In the genomic region with DNA sequence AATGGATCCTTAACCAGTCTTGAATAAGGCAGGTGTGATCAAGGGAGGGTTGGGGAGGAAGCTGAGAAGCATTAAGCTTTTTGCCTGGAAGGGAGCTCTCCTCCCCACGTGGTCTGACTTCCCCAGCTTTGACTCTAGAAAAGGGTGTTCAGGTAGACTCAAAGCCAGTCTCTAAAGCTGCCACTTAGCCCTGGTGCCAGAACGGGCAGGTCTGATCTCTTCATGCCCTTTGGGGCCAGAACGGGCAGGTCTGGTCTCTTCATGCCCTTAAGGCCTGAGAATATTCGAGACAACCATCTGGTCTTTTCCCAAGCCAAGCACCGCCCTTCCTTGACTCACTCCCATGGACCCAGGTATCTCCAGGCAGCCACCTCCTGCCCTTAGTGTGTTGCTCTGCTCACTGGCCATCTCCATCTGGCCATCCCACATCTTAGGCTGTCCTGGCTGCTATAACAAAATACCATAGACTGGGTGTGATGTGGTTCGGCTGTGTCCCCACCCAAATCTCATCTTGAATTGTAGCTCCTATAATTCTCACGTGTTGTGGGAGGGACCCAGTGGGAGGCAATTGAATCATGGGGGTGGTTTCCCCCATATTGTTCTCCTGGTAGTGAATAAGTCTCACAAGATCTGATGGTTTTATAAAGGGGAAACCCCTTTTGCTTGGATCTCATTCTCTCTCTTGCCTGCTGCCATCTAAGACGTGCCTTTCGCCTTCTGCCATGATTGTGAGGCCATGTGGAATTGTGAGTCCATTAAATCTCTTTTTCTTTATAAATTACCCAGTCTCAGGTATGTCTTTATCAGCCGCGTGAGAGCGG, we compare ENCODE assay signal across 14 cellular contexts. TPM values are rescaled to one million over a fixed set of nuclear protein-coding genes. Genes with fewer than 3 reads are reported as not detected.
A peak's percentile ranks its signal among the peaks of the same experiment; 100 is the strongest.
DNase-seq lines count a peak whose midpoint lies in the region; ATAC-seq and TF ChIP-seq lines count a peak whose summit lies in the region.
"Had no signal": no experiment of that assay in that cellular context is flagged by ENCODE, and none has a peak within 500 bp of the region (broad histone marks: within the 10 kb centered on the region; RNA-seq: fewer than 3 reads in every experiment).

No MANE protein-coding gene starts in this region.

- DNase-seq in CD8-positive, alpha-beta T cell: no peak
- DNase-seq in H9 (no peak), mesothelial cell of epicardium (ENCODE audit: low spot score in 2 of 2, unreplicated experiment in 2 of 2) (no peak), GDM1 (lab: John Stamatoyannopoulos, UW) (no peak), NCI-H82 (lab: John Stamatoyannopoulos, UW) (no peak)
- DNase-seq: left lung; NCI-H2081 treated with DMSO at 0.1 percent for 48 hours; NK-92 treated with Interleukin-12 subunit alpha and Interleukin-12 subunit beta, amount 100 ng/mL, for 24 hours; small intestine had no signal

- no peak overlapping the region for H3K18ac ChIP-seq in H9 (ENCODE audit: insufficient read length, low read depth, low read length)

- H3T11ph ChIP-seq in H9 (ENCODE audit: low read length): no peak overlapping the region

- CTCF ChIA-PET in CD8-positive, alpha-beta T cell (lab: Charles Lee): no interaction called here

- WGBS in H9 (ENCODE audit: extremely low coverage, insufficient read length, low lambda C conversion rate): no CpG with 5 or more reads among the region's 12 CpGs

- H2BK12ac ChIP-seq in H9 (ENCODE audit: insufficient read length, low read depth, low read length): no peak overlapping the region

- no peaks in the 10 kb centered on the region for H3K9me3 Mint-ChIP-seq in CD8-positive, alpha-beta T cell
- H3K9me3 Mint-ChIP-seq in H9 (peaks cover 0 to 4% of the 10 kb centered on the region in 2 experiments; a peak in 1 of 5 replicates), brain (peaks cover 2 to 12% (median 7%) of the 10 kb centered on the region in 5 experiments), mesothelial cell of epicardium (no peaks in the 10 kb centered on the region)

- no peaks in the 10 kb centered on the region for H3K79me2 ChIP-seq in H9 (ENCODE audit: insufficient read depth, low read length)

- H3K4me1 ChIP-seq in CD8-positive, alpha-beta T cell (ENCODE audit: insufficient read depth, low read length): peaks cover 12% of the 10 kb centered on the region
- H3K4me1 ChIP-seq in H9 (ENCODE audit: insufficient read depth, low read length): no peaks in the 10 kb centered on the region

- H3K27ac Mint-ChIP-seq in CD8-positive, alpha-beta T cell: no peak overlapping the region
- H3K27ac Mint-ChIP-seq in H9: no peak overlapping the region; a peak in 1 of 7 replicates
- peak overlapping the region in 1 of 5 experiments; percentile 8 for H3K27ac Mint-ChIP-seq in brain
- no peak overlapping the region for H3K27ac Mint-ChIP-seq in mesothelial cell of epicardium

- H3K79me1 ChIP-seq in H9 (ENCODE audit: insufficient read depth, low read depth, low read length, poor library complexity, severe bottlenecking): no peaks in the 10 kb centered on the region

- no peak overlapping the region for H3K56ac ChIP-seq in H9 (ENCODE audit: insufficient read length, low read depth, low read length)

- H2AFZ ChIP-seq in H9 (ENCODE audit: low read length): no peak overlapping the region

- H4K91ac ChIP-seq in H9 (ENCODE audit: insufficient read length, low read depth, low read length): no peak overlapping the region

- no peak overlapping the region for H3K4me3 ChIP-seq in CD8-positive, alpha-beta T cell (ENCODE audit: low read depth, low read length)
- H3K4me3 ChIP-seq: left lung had no signal

- no peak overlapping the region for H4K5ac ChIP-seq in H9 (ENCODE audit: insufficient read length, low read depth, low read length)

- peaks cover 54% of the 10 kb centered on the region for H3K27me3 Mint-ChIP-seq in CD8-positive, alpha-beta T cell (ENCODE audit: low read depth)
- H3K27me3 Mint-ChIP-seq in H9 (ENCODE audit: low read depth) (peaks cover 84% of the 10 kb centered on the region), brain (peaks cover 70% of the 10 kb centered on the region), mesothelial cell of epicardium (ENCODE audit: low read depth) (peaks cover 72% of the 10 kb centered on the region)

- no peaks in the 10 kb centered on the region for H3K36me3 Mint-ChIP-seq in CD8-positive, alpha-beta T cell
- H3K36me3 Mint-ChIP-seq in H9 (ENCODE audit: insufficient read depth in 1 of 3, low read depth in 3 of 3): no peaks in the 10 kb centered on the region
- no peaks in the 10 kb centered on the region for H3K36me3 Mint-ChIP-seq in brain
- H3K36me3 Mint-ChIP-seq in mesothelial cell of epicardium: no peaks in the 10 kb centered on the region

- peak overlapping the region; percentile 76 for H3K4me3 Mint-ChIP-seq in CD8-positive, alpha-beta T cell
- peak overlapping the region; percentile 55 to 80 for H3K4me3 Mint-ChIP-seq in H9
- H3K4me3 Mint-ChIP-seq in brain: peak overlapping the region; percentile 78 to 84 (median 82)
- peak overlapping the region; percentile 63 for H3K4me3 Mint-ChIP-seq in mesothelial cell of epicardium

- peaks cover 12% of the 10 kb centered on the region for H3K23me2 ChIP-seq in H9 (ENCODE audit: insufficient read length, low read depth, low read length, poor library complexity, severe bottlenecking)

- H3K36me3 ChIP-seq in CD8-positive, alpha-beta T cell (ENCODE audit: insufficient read depth, low read length): no peaks in the 10 kb centered on the region
- H3K36me3 ChIP-seq: left lung, suprapubic skin had no signal

- no peak overlapping the region for H4K8ac ChIP-seq in H9 (replicated peaks; ENCODE audit: insufficient read length, low read depth, low read length)

- no peak overlapping the region for H2BK5ac ChIP-seq in H9 (ENCODE audit: insufficient read length, low read length)

- H3K27me3 ChIP-seq in CD8-positive, alpha-beta T cell (ENCODE audit: insufficient read depth, low read length): peaks cover 17% of the 10 kb centered on the region
- peaks cover 35% of the 10 kb centered on the region for H3K27me3 ChIP-seq in H9 (ENCODE audit: insufficient read depth, low read length)

- TF ChIP-seq CTCF in CD8-positive, alpha-beta T cell (IDR thresholded peaks at IDR 0.05): no peak
- TF ChIP-seq CTCF in H9 (conservative IDR thresholded peaks at IDR 0.05) (no peak), brain (conservative IDR thresholded peaks at IDR 0.05) (no peak), mesothelial cell of epicardium (IDR thresholded peaks at IDR 0.05; ENCODE audit: unreplicated experiment) (no peak)

- H3K4ac ChIP-seq in H9 (ENCODE audit: low read depth, low read length): no peak overlapping the region

- H3K9ac ChIP-seq in H9 (ENCODE audit: extremely low read depth, insufficient read length, low read length): no peak overlapping the region

- H3K27ac ChIP-seq in CD8-positive, alpha-beta T cell (ENCODE audit: low read depth, low read length): no peak overlapping the region
- no peak overlapping the region for H3K27ac ChIP-seq in H9 (ENCODE audit: insufficient read length, low read depth, low read length)
- H3K27ac ChIP-seq: left lung, suprapubic skin, VCaP had no signal

- no peak overlapping the region for H3K14ac ChIP-seq in H9 (ENCODE audit: insufficient read depth, low read length)

- H3K4me1 Mint-ChIP-seq in CD8-positive, alpha-beta T cell (ENCODE audit: low read depth): peaks cover 11% of the 10 kb centered on the region
- H3K4me1 Mint-ChIP-seq in H9 (peaks cover 25 to 30% of the 10 kb centered on the region in 2 experiments), brain (peaks cover 21% of the 10 kb centered on the region), mesothelial cell of epicardium (peaks cover 9% of the 10 kb centered on the region)

- peak overlapping the region; percentile 86 for H3K4me2 ChIP-seq in H9 (ENCODE audit: insufficient read depth, insufficient read length, low read length)

- no peak overlapping the region for H2BK120ac ChIP-seq in H9 (ENCODE audit: low read depth, low read length, poor library complexity, severe bottlenecking)

- H2AK5ac ChIP-seq in H9 (ENCODE audit: insufficient read length, low read length): no peak overlapping the region

- H3K23ac ChIP-seq in H9 (ENCODE audit: insufficient read length, low read depth, low read length): no peak overlapping the region

- no peaks in the 10 kb centered on the region for H4K20me1 ChIP-seq in H9 (ENCODE audit: control insufficient read depth, insufficient read depth, insufficient read length)

- H3K9me3 ChIP-seq in CD8-positive, alpha-beta T cell (ENCODE audit: low read length): no peaks in the 10 kb centered on the region
- H3K9me3 ChIP-seq in H9 (ENCODE audit: control insufficient read depth, low read depth, low read length): no peaks in the 10 kb centered on the region
- H3K9me3 ChIP-seq: left lung, suprapubic skin had no signal

- ATAC-seq in CD8-positive, alpha-beta T cell: no peak
- no peak for ATAC-seq in HG03159 (IDR thresholded peaks at IDR 0.05; ENCODE audit: unreplicated experiment)
- ATAC-seq: HCT116, left lung had no signal

- no peak overlapping the region for H2BK20ac ChIP-seq in H9 (ENCODE audit: low read depth, low read length, poor library complexity, severe bottlenecking)

- POLR2A ChIA-PET in CD8-positive, alpha-beta T cell (lab: Charles Lee): no interaction called here

- intact Hi-C loops in CD8-positive, alpha-beta T cell (cut with DNase I, micrococcal nuclease): no loop called here

- no peak overlapping the region for H2BK15ac ChIP-seq in H9 (ENCODE audit: low read depth, low read length)

RNA-seq across cellular contexts. Expression of a gene that starts 59.4 kb away (rescaled TPM):
- total RNA-seq in CD8-positive, alpha-beta T cell: under 1 TPM; 0.16 to 0.44 TPM
- total RNA-seq in H9 (2021) (0.61 and 1.1 TPM in 2 replicates), mesothelial cell of epicardium (3.4 to 6.0 TPM (median 4.1 TPM) in 3 replicates)
- 16.9 TPM for polyA plus RNA-seq in brain (ENCODE audit: insufficient read depth, low read depth, low replicate concordance)
